Comparison of ENCODE assay signal across 9 cellular contexts in the genomic region with DNA sequence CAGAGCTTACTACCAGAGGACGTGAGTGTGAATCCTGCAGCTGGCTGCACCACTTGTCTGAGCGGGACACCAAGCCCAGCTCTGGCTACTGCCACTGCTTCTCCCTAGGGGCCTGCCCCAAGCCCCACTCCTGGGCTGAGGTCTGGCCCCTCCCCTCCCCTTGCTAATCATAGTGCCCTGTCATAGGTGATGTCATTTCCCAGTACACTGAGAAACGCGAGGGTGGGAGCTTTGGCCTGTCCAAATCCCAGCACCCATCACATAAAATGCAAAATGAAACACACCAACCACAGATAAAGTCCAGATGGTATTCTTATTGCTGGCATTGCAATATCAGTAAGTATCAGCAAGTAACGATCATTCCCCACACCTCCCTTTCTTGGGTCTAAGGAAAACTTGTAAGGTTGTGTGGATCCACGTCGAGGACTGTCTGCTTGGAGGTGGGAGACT.
DNase-seq lines count a peak whose midpoint lies in the region; ATAC-seq, FAIRE-seq and TF ChIP-seq lines count a peak whose summit lies in the region.
"Had no signal": no experiment of that assay in that cellular context is flagged by ENCODE, and none has a peak within 500 bp of the region (broad histone marks: within the 10 kb centered on the region; RNA-seq: fewer than 3 reads in every experiment).

No MANE protein-coding gene starts in this region.

- TF ChIP-seq CTCF in GM13977 (IDR thresholded peaks at IDR 0.05; ENCODE audit: extremely low read depth, insufficient read depth, missing control alignments) (no peak), K562 (IDR thresholded peaks at IDR 0.05 in 2 of 3, conservative IDR thresholded peaks at IDR 0.05 in 1 of 3; ENCODE audit: insufficient read depth in 2 of 3, low read depth in 1 of 3, low read length in 3 of 3) (no peak), omental fat pad (IDR thresholded peaks at IDR 0.05) (no peak)

- H4K20me1 ChIP-seq in K562 (replicated peaks; ENCODE audit: control insufficient read depth, insufficient read depth, low read length): no peaks in the 10 kb centered on the region

- CTCF ChIA-PET in K562 (lab: Yijun Ruan, JAX; ENCODE audit: low intra/inter-chr PET ratio): interaction anchor here (0.6 kb wide), 1 partner anchor 40 kb away, joined by 5 read pairs; no protein-coding TSS in a partner anchor

- no peak overlapping the region; the same call in 2 of the 3 replicates for H3K27ac ChIP-seq in K562 (ENCODE audit: extremely low read depth, low read depth, low read length)
- H3K27ac ChIP-seq: SJSA1 had no signal

- no peak for TF ChIP-seq RAD21 in K562 (CRISPR knock-in tag; conservative IDR thresholded peaks at IDR 0.05 in 1 of 2, IDR thresholded peaks at IDR 0.05 in 1 of 2)

- peak; percentile 62 for FAIRE-seq in K562 (lab: Jason Lieb, UNC)

- H3K9me3 ChIP-seq in K562 (replicated peaks; ENCODE audit: control insufficient read depth, insufficient read depth, low read depth, low read length): no peaks in the 10 kb centered on the region
- H3K9me3 ChIP-seq: SJSA1 had no signal

- H2AFZ ChIP-seq in K562 (ENCODE audit: low read depth, low read length): peak overlapping the region; percentile 66

- DNase-seq in GM13977 (ENCODE audit: low spot score) (peak; percentile 75), H7 (peak; percentile 49), K562 (ENCODE audit: extremely low read depth in 1 of 4, low spot score in 3 of 4) (peak; percentile 59 to 70 (median 66)), omental fat pad (ENCODE audit: low spot score) (no peak), NCI-H146 (lab: John Stamatoyannopoulos, UW) (no peak), medulla oblongata (ENCODE audit: extremely low spot score) (no peak), NCI-H1436 treated with DMSO at 0.1 percent for 48 hours (lab: John Stamatoyannopoulos, UW) (no peak)

- peak overlapping the region; percentile 4 to 74; a peak in 1 of 4 replicates for H3K9ac ChIP-seq in K562 (ENCODE audit: insufficient read depth in 1 of 2, low read depth in 2 of 2, low read length in 2 of 2)

- H3K4me3 ChIP-seq in H7 (ENCODE audit: insufficient read depth, low read depth, low read length) (no peak overlapping the region), K562 (no peak overlapping the region)
- H3K4me3 ChIP-seq: SJSA1 had no signal

- no peak for TF ChIP-seq EP300 in K562 (IDR thresholded peaks at IDR 0.05; ENCODE audit: low read length)

- H3K36me3 ChIP-seq in H7 (replicated peaks; ENCODE audit: control insufficient read depth, insufficient read depth, low read length): no peaks in the 10 kb centered on the region
- H3K36me3 ChIP-seq in K562 (ENCODE audit: control insufficient read depth, insufficient read depth, low read length): no peaks in the 10 kb centered on the region
- H3K36me3 ChIP-seq: SJSA1 had no signal

- 37% methylated on average over 7 of the region's 7 CpGs for WGBS in K562 (ENCODE audit: insufficient coverage, low coverage, missing lambda C conversion rate)

- H3K4me2 ChIP-seq in K562 (ENCODE audit: insufficient read depth, low read length): peak overlapping the region; percentile 44

- no peaks in the 10 kb centered on the region for H3K79me2 ChIP-seq in K562 (ENCODE audit: control insufficient read depth, insufficient read depth, low read length)

- intact Hi-C loops in K562 (cut with micrococcal nuclease): no loop called here

- H3K4me1 ChIP-seq in K562 (replicated peaks in 1 of 2; ENCODE audit: control insufficient read depth in 2 of 2, insufficient read depth in 2 of 2, low read length in 2 of 2): peaks cover 9 to 11% of the 10 kb centered on the region in 2 experiments

- H3K9me1 ChIP-seq in K562 (ENCODE audit: control insufficient read depth, insufficient read depth, low read length): no peaks in the 10 kb centered on the region

- H3K27me3 ChIP-seq in H7 (ENCODE audit: control insufficient read depth, insufficient read depth, low read length) (no peaks in the 10 kb centered on the region), K562 (ENCODE audit: control insufficient read depth in 2 of 2, insufficient read depth in 2 of 2, low read length in 2 of 2) (no peaks in the 10 kb centered on the region; a peak in 1 of 5 replicates)
- H3K27me3 ChIP-seq: SJSA1 had no signal

- ATAC-seq in K562 (peak; percentile 92), omental fat pad (ENCODE audit: low FRiP score) (peak; percentile 55), esophagus mucosa (no peak)

- in situ Hi-C loops in GM13977 (cut with MboI; ENCODE audit: low pct_unique_long_range_greater_than_20kb, low sequenced_read_pairs, unreplicated experiment) (no loop called here), K562 (cut with MboI) (no loop called here)

- POLR2A ChIA-PET in K562 (lab: Yijun Ruan, JAX): interaction anchor here (0.7 to 1.6 kb wide), 8 partner anchors 12 to 991 kb away, joined by 3 to 6 read pairs (median 3); no protein-coding TSS in a partner anchor

- no TSS peak for BruUV-seq in K562 (replicated peaks; lab: Mats Ljungman, UMichigan)

- TF ChIP-seq POLR2A in K562 (conservative IDR thresholded peaks at IDR 0.05): no peak

TF ChIP-seq in K562, 482 proteins besides CTCF, POLR2A, EP300 and RAD21 (continues in another document):
- TF ChIP-seq, protein P1, sequence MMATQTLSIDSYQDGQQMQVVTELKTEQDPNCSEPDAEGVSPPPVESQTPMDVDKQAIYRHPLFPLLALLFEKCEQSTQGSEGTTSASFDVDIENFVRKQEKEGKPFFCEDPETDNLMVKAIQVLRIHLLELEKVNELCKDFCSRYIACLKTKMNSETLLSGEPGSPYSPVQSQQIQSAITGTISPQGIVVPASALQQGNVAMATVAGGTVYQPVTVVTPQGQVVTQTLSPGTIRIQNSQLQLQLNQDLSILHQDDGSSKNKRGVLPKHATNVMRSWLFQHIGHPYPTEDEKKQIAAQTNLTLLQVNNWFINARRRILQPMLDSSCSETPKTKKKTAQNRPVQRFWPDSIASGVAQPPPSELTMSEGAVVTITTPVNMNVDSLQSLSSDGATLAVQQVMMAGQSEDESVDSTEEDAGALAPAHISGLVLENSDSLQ (IDR thresholded peaks at IDR 0.05): peak; percentile 77
- TF ChIP-seq, protein P2, sequence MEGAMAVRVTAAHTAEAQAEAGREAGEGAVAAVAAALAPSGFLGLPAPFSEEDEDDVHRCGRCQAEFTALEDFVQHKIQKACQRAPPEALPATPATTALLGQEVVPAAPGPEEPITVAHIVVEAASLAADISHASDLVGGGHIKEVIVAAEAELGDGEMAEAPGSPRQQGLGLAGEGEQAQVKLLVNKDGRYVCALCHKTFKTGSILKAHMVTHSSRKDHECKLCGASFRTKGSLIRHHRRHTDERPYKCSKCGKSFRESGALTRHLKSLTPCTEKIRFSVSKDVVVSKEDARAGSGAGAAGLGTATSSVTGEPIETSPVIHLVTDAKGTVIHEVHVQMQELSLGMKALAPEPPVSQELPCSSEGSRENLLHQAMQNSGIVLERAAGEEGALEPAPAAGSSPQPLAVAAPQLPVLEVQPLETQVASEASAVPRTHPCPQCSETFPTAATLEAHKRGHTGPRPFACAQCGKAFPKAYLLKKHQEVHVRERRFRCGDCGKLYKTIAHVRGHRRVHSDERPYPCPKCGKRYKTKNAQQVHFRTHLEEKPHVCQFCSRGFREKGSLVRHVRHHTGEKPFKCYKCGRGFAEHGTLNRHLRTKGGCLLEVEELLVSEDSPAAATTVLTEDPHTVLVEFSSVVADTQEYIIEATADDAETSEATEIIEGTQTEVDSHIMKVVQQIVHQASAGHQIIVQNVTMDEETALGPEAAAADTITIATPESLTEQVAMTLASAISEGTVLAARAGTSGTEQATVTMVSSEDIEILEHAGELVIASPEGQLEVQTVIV (CRISPR knock-in tag; IDR thresholded peaks at IDR 0.05; ENCODE audit: borderline replicate concordance): peak; percentile 17; the same call in 1 of the 2 replicates
- TF ChIP-seq ADNP (tag; IDR thresholded peaks at IDR 0.05): no peak
- TF ChIP-seq NRF1 (conservative IDR thresholded peaks at IDR 0.05 in 1 of 2, IDR thresholded peaks at IDR 0.05 in 1 of 2): 0 out of 4 replicates have a peak, but pooled peaks of 1 of the 2 experiments have one; percentile 10
- 0 out of 2 replicates have a peak, but pooled peaks have one; percentile 32 for TF ChIP-seq EGR1 (conservative IDR thresholded peaks at IDR 0.05)
- TF ChIP-seq MCM7 (IDR thresholded peaks at IDR 0.05): no peak
- 0 out of 2 replicates have a peak, but pooled peaks have one; percentile 5 for TF ChIP-seq TAL1 (IDR thresholded peaks at IDR 0.05)
- TF ChIP-seq, protein P3, sequence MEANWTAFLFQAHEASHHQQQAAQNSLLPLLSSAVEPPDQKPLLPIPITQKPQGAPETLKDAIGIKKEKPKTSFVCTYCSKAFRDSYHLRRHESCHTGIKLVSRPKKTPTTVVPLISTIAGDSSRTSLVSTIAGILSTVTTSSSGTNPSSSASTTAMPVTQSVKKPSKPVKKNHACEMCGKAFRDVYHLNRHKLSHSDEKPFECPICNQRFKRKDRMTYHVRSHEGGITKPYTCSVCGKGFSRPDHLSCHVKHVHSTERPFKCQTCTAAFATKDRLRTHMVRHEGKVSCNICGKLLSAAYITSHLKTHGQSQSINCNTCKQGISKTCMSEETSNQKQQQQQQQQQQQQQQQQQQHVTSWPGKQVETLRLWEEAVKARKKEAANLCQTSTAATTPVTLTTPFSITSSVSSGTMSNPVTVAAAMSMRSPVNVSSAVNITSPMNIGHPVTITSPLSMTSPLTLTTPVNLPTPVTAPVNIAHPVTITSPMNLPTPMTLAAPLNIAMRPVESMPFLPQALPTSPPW (CRISPR knock-in tag; IDR thresholded peaks at IDR 0.05): peak; percentile 75
- peak; percentile 96 for TF ChIP-seq ATF7 (IDR thresholded peaks at IDR 0.05)

Comparison
In these comparisons a context has a peak if more than half of its experiments do, and no peak if none do; other contexts are left out.
1. DNase-seq: peak in GM13977 (single experiment), H7 (single experiment) and K562 (4 of 4); none in omental fat pad (single experiment), NCI-H146 (single experiment), medulla oblongata (single experiment) and NCI-H1436 treated with DMSO at 0.1 percent for 48 hours (single experiment).